ENCODE assay signal across 8 cellular contexts in genomic region chr11:125062931-125063428, GRCh38. TPM values are rescaled to one million over a fixed set of nuclear protein-coding genes. Genes with fewer than 3 reads are reported as not detected.
DNase-seq lines count a peak whose midpoint lies in the region; ATAC-seq and TF ChIP-seq lines count a peak whose summit lies in the region.

Gene SLC37A2, plus strand, starts transcription at chr11:125063305. Its CDS starts 63 bp downstream, at chr11:125063368.

- ATAC-seq in GM21737 (IDR thresholded peaks at IDR 0.05; ENCODE audit: unreplicated experiment): peak; percentile 95

- peaks cover 11 to 20% (median 17%) of the 10 kb centered on the region in 3 donors for H3K4me1 Mint-ChIP-seq in IgD-negative memory B cell
- peaks cover 4% of the 10 kb centered on the region for H3K4me1 Mint-ChIP-seq in endothelial cell (ENCODE audit: unreplicated experiment)

- DNase-seq in GM12864 (ENCODE audit: low read depth): peak; percentile 54
- DNase-seq in activated CD4-positive, alpha-beta T cell treated with anti-CD3 and anti-CD28 coated beads for 4 hours: peak; percentile 21 to 41
- peak; percentile 67 for DNase-seq in endothelial cell (ENCODE audit: low spot score)
- peak; percentile 91 for DNase-seq in mesenteric fat pad (ENCODE audit: low spot score)
- peak; percentile 36 to 44 for DNase-seq in stimulated activated CD8-positive, alpha-beta memory T cell treated with anti-CD3 and anti-CD28 coated beads, Interleukin-2, amount 100 ng/mL, for 48 hours (ENCODE audit: low read depth in 2 of 2)
- DNase-seq in NCI-H2029 (lab: John Stamatoyannopoulos, UW): no peak

- H3K27me3 Mint-ChIP-seq in IgD-negative memory B cell (peaks cover 2% of the 10 kb centered on the region), endothelial cell (ENCODE audit: unreplicated experiment) (peaks cover 5% of the 10 kb centered on the region)

- peak within 1 kb of the TSS; percentile 84 to 94 (median 92) for H3K4me3 Mint-ChIP-seq in IgD-negative memory B cell
- H3K4me3 Mint-ChIP-seq in endothelial cell (ENCODE audit: unreplicated experiment): peak within 1 kb of the TSS; percentile 88

- no peaks in the 10 kb centered on the region for H3K9me3 Mint-ChIP-seq in IgD-negative memory B cell
- H3K9me3 Mint-ChIP-seq in endothelial cell (ENCODE audit: unreplicated experiment): peaks cover 6% of the 10 kb centered on the region

- TF ChIP-seq CTCF in GM12864 (IDR thresholded peaks at IDR 0.05; ENCODE audit: low read depth, low read length, missing control alignments) (peak; percentile 3), endothelial cell (IDR thresholded peaks at IDR 0.05; ENCODE audit: unreplicated experiment) (no peak)

- H3K36me3 Mint-ChIP-seq in IgD-negative memory B cell: no peaks in the 10 kb centered on the region
- H3K36me3 Mint-ChIP-seq in endothelial cell (ENCODE audit: low read depth, unreplicated experiment): no peaks in the 10 kb centered on the region

- peak within 1 kb of the TSS; percentile 56 for H3K4me3 ChIP-seq in GM12864 (ENCODE audit: low read depth, low read length)

- H3K27ac Mint-ChIP-seq in IgD-negative memory B cell: peak within 1 kb of the TSS; percentile 88 to 91 (median 91)
- H3K27ac Mint-ChIP-seq in endothelial cell (ENCODE audit: unreplicated experiment): no peak within 1 kb of the TSS

RNA-seq across cellular contexts. Expression of gene SLC37A2, which starts in this region (rescaled TPM):
- 11.2 TPM for polyA plus RNA-seq in IgD-negative memory B cell
- 0.49 TPM for total RNA-seq in endothelial cell (ENCODE audit: unreplicated experiment)
- total RNA-seq in mesenteric fat pad: 17.5 TPM

Comparison
In these comparisons a context has a peak if more than half of its experiments do, and no peak if none do; other contexts are left out.
1. RNA of gene SLC37A2 (total RNA-seq): 17.5 TPM in mesenteric fat pad (single experiment); 0.49 TPM in endothelial cell (single experiment); every median in the first group is over 10 times any median in the second.
2. Peak in DNase-seq in endothelial cell; RNA of the gene not detected or under 1 TPM.